10 cellular contexts compared by ENCODE assay signal in the genomic region with DNA sequence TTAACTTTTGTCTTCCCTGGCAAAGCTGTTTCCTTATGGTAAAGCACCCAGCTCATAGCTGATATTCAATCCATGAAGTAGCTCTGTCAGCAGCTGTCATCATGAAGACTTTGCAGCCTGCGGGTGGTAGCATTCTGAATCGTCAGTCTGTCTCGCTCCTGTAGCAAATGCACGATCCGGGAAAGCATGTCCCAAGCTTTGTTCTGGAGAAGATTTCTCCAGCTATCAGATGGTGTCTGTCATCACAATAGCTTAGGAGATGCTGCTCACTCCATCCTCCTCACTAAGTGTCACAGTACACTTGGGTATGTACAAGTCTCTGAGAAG.
DNase-seq lines count a peak whose midpoint lies in the region; ATAC-seq, FAIRE-seq and TF ChIP-seq lines count a peak whose summit lies in the region.
"Had no signal": no experiment of that assay in that cellular context is flagged by ENCODE, and none has a peak within 500 bp of the region (broad histone marks: within the 10 kb centered on the region; RNA-seq: fewer than 3 reads in every experiment).

No MANE protein-coding gene starts in this region.

- FAIRE-seq in A549 (lab: Jason Lieb, UNC) (no peak), keratinocyte (lab: Jason Lieb, UNC) (peak; percentile 20)
- FAIRE-seq: urothelium cell line had no signal

- H3K9me1 ChIP-seq in keratinocyte (ENCODE audit: control insufficient read depth, extremely low read depth, insufficient read depth, low read length), result no peaks in the 10 kb centered on the region

- H3K27ac ChIP-seq in A549 (peak overlapping the region; percentile 82 to 85), HUES64 (ENCODE audit: low read depth, low read length) (peak overlapping the region; percentile 47), angular gyrus (ENCODE audit: low read depth, low read length) (peak overlapping the region; percentile 56), keratinocyte (ENCODE audit: control insufficient read depth, insufficient read depth, low read length) (peak overlapping the region; percentile 63)

- no peak for TF ChIP-seq POLR2A in A549 (IDR thresholded peaks at IDR 0.05; ENCODE audit: low read length)

- H3K4me1 Mint-ChIP-seq in activated naive CD8-positive, alpha-beta T cell treated with anti-CD3 and anti-CD28 coated beads, Interleukin-2, amount 50 U/mL, for 24 hours, result peaks cover 2% of the 10 kb centered on the region

- POLR2A ChIA-PET in A549 (lab: Yijun Ruan, JAX), result interaction anchor here (1.0 kb wide), 1 partner anchor 113 kb away, joined by 4 read pairs; no protein-coding TSS in a partner anchor

- DNase-seq in A549 (ENCODE audit: low read depth in 1 of 2, low spot score in 1 of 2), result peak in 1 of 2 experiments; percentile 7
- DNase-seq in keratinocyte (ENCODE audit: low read depth, low spot score), result no peak
- DNase-seq in activated naive CD8-positive, alpha-beta T cell treated with anti-CD3 and anti-CD28 coated beads, Interleukin-2, amount 50 U/mL, for 24 hours, result no peak
- DNase-seq in NCI-H2029 (lab: John Stamatoyannopoulos, UW), result no peak
- DNase-seq in cortex of kidney (lab: John Stamatoyannopoulos, UW), result no peak
- DNase-seq in NCI-H1930 (lab: John Stamatoyannopoulos, UW), result no peak
- DNase-seq: activated T-cell treated with anti-CD3 and anti-CD28 coated beads for 4 hours had no signal

- peaks cover 17% of the 10 kb centered on the region for H3K27me3 Mint-ChIP-seq in activated naive CD8-positive, alpha-beta T cell treated with anti-CD3 and anti-CD28 coated beads, Interleukin-2, amount 50 U/mL, for 24 hours

- H3K27ac Mint-ChIP-seq in activated naive CD8-positive, alpha-beta T cell treated with anti-CD3 and anti-CD28 coated beads, Interleukin-2, amount 50 U/mL, for 24 hours, result no peak overlapping the region

- no peak overlapping the region for H2AFZ ChIP-seq in keratinocyte (ENCODE audit: control insufficient read depth, low read length)

- H3K27me3 ChIP-seq in HUES64 (ENCODE audit: insufficient read depth, low read length) (no peaks in the 10 kb centered on the region; the same call in 1 of the 2 replicates), keratinocyte (ENCODE audit: control insufficient read depth, extremely low read depth, insufficient read depth, low read length) (no peaks in the 10 kb centered on the region)

- ATAC-seq in A549, result peak; percentile 25 to 33; a peak in 4 of 6 replicates
- no peak for ATAC-seq in activated naive CD8-positive, alpha-beta T cell treated with anti-CD3 and anti-CD28 coated beads, Interleukin-2, amount 50 U/mL, for 24 hours

- no peaks in the 10 kb centered on the region for H4K20me1 ChIP-seq in keratinocyte (ENCODE audit: control insufficient read depth, extremely low read depth, insufficient read depth, low read length)

- no peak for TF ChIP-seq EP300 in A549 (IDR thresholded peaks at IDR 0.05)

- no peaks in the 10 kb centered on the region for H3K79me2 ChIP-seq in keratinocyte (ENCODE audit: control insufficient read depth, insufficient read depth, low read length)

- TF ChIP-seq RAD21 in A549 (conservative IDR thresholded peaks at IDR 0.05 in 1 of 2, IDR thresholded peaks at IDR 0.05 in 1 of 2), result no peak

- H3K4me2 ChIP-seq in A549, result peak overlapping the region; percentile 77
- peak overlapping the region; percentile 73 for H3K4me2 ChIP-seq in keratinocyte (ENCODE audit: control insufficient read depth, extremely low read depth, insufficient read depth, low read depth, low read length)

- H3K9ac ChIP-seq in HUES64 (ENCODE audit: low read depth, low read length) (no peak overlapping the region), keratinocyte (ENCODE audit: control insufficient read depth, extremely low read depth, insufficient read depth, low read length) (peak overlapping the region; percentile 32)

- dilution Hi-C loops in keratinocyte (cut with MboI; ENCODE audit: extremely low pct_ligation_motif_present, low sequenced_read_pairs), result no loop called here

- TF ChIP-seq CTCF in A549 (IDR thresholded peaks at IDR 0.05) (no peak), keratinocyte (optimal IDR thresholded peaks at IDR 0.05 in 1 of 3, IDR thresholded peaks at IDR 0.05 in 1 of 3, conservative IDR thresholded peaks at IDR 0.05 in 1 of 3; ENCODE audit: extremely low read depth in 1 of 3, insufficient read depth in 2 of 3, low read length in 3 of 3) (no peak)

- H3K4me1 ChIP-seq in A549 (peaks cover 39% of the 10 kb centered on the region), HUES64 (ENCODE audit: insufficient read depth, low read length) (peaks cover 48% of the 10 kb centered on the region), keratinocyte (ENCODE audit: control insufficient read depth, extremely low read depth, insufficient read depth, low read length) (peaks cover 61% of the 10 kb centered on the region)

- no peaks in the 10 kb centered on the region for H3K9me3 Mint-ChIP-seq in activated naive CD8-positive, alpha-beta T cell treated with anti-CD3 and anti-CD28 coated beads, Interleukin-2, amount 50 U/mL, for 24 hours

- H3K4me3 ChIP-seq in A549, result peak overlapping the region; percentile 6; the same call in 1 of the 3 replicates
- H3K4me3 ChIP-seq in HUES64 (ENCODE audit: low read length), result no peak overlapping the region
- no peak overlapping the region for H3K4me3 ChIP-seq in keratinocyte (ENCODE audit: control insufficient read depth in 2 of 3, extremely low read depth in 1 of 3, insufficient read depth in 2 of 3, low read depth in 1 of 3, low read length in 3 of 3)

- H3K36me3 ChIP-seq in HUES64 (ENCODE audit: insufficient read depth, low read length), result no peaks in the 10 kb centered on the region
- H3K36me3 ChIP-seq in keratinocyte (ENCODE audit: control insufficient read depth in 2 of 2, extremely low read depth in 1 of 2, insufficient read depth in 2 of 2, low read length in 2 of 2), result no peaks in the 10 kb centered on the region

- no peak overlapping the region for H3K4me3 Mint-ChIP-seq in activated naive CD8-positive, alpha-beta T cell treated with anti-CD3 and anti-CD28 coated beads, Interleukin-2, amount 50 U/mL, for 24 hours

- WGBS in A549 (ENCODE audit: missing lambda C conversion rate), result 82% methylated on average over 5 of the region's 5 CpGs
- WGBS in HUES64, result 37% methylated on average over 5 of the region's 5 CpGs

- H3K36me3 Mint-ChIP-seq in activated naive CD8-positive, alpha-beta T cell treated with anti-CD3 and anti-CD28 coated beads, Interleukin-2, amount 50 U/mL, for 24 hours (ENCODE audit: low read depth), result no peaks in the 10 kb centered on the region

- H3K9me3 ChIP-seq in A549 (no peaks in the 10 kb centered on the region), HUES64 (ENCODE audit: insufficient read depth, low read depth, low read length) (no peaks in the 10 kb centered on the region), keratinocyte (ENCODE audit: control insufficient read depth, low read depth, low read length) (no peaks in the 10 kb centered on the region)

- CTCF ChIA-PET in A549 (lab: Yijun Ruan, JAX), result interaction anchor here (1.3 to 3.7 kb wide), 2 partner anchors 9 to 221 kb away, joined by 3 to 18 read pairs; no protein-coding TSS in a partner anchor

TF ChIP-seq in A549, 52 proteins besides CTCF, POLR2A, EP300 and RAD21:
- TF ChIP-seq FOSL2 (IDR thresholded peaks at IDR 0.05), result no peak
- TF ChIP-seq FOSL2 (CRISPR knock-in tag; IDR thresholded peaks at IDR 0.05), result no peak
- TF ChIP-seq HOXA7 (CRISPR knock-in tag; IDR thresholded peaks at IDR 0.05), result 0 out of 2 replicates have a peak, but pooled peaks have one; percentile 58
TF ChIP-seq in A549: peak in this region for 1.
